21 cellular contexts compared by ENCODE assay signal in the genomic region with DNA sequence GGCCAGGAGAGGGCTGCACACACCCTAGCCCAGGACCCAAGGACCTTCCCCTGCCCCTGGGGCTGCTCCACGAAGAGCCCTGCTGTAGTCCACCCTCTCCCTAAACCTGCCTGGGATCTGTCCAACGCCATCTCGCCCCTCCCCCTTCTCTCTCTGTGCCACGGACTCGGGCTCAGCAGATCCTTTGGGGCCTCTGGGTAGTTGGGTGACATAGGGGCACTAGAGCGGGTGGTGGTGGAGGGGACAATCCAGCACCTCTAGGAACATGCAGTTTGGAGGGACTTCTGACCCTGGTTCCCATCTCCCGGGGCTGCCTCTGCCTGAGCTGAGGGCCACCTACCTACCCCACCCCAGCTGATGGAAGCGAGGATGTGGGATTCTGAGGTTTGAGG. TPM values are rescaled to one million over a fixed set of nuclear protein-coding genes. Genes with fewer than 3 reads are reported as not detected.
A peak's percentile ranks its signal among the peaks of the same experiment; 100 is the strongest.
DNase-seq lines count a peak whose midpoint lies in the region; ATAC-seq and TF ChIP-seq lines count a peak whose summit lies in the region.
"Had no signal": no experiment of that assay in that cellular context is flagged by ENCODE, and none has a peak within 500 bp of the region (broad histone marks: within the 10 kb centered on the region; RNA-seq: fewer than 3 reads in every experiment).

No MANE protein-coding gene starts in this region.

- in situ Hi-C loops in transverse colon (cut with MboI; ENCODE audit: low pct_ligation_motif_present in 1 of 4, low pct_unique_long_range_greater_than_20kb in 1 of 4, low sequenced_read_pairs in 3 of 4), result no loop called here

- H2AFZ ChIP-seq in PC-9, result no peak overlapping the region

- CTCF ChIA-PET in activated naive CD4-positive, alpha-beta T cell treated with anti-CD3 and anti-CD28 coated beads, Interleukin-2, amount 10 ng/mL, durations not matched to agents 7 days and 5 days (lab: Charles Lee), result no interaction called here
- CTCF ChIA-PET in activated naive CD4-positive, alpha-beta T cell treated with anti-CD3 and anti-CD28 coated beads for 36 hours (lab: Charles Lee), result no interaction called here
- CTCF ChIA-PET in PC-9 (lab: Charles Lee), result no interaction called here

- no peaks in the 10 kb centered on the region for H3K36me3 Mint-ChIP-seq in activated naive CD4-positive, alpha-beta T cell treated with anti-CD3 and anti-CD28 coated beads, Interleukin-2, amount 10 ng/mL, durations not matched to agents 7 days and 5 days
- H3K36me3 Mint-ChIP-seq in activated naive CD4-positive, alpha-beta T cell treated with anti-CD3 and anti-CD28 coated beads for 36 hours (ENCODE audit: low read depth), result no peaks in the 10 kb centered on the region
- H3K36me3 Mint-ChIP-seq: activated CD4-positive, alpha-beta memory T cell treated with anti-CD3 and anti-CD28 coated beads for 36 hours had no signal

- no peak for DNase-seq in activated naive CD4-positive, alpha-beta T cell treated with anti-CD3 and anti-CD28 coated beads, Interleukin-2, amount 10 ng/mL, durations not matched to agents 7 days and 5 days
- no peak for DNase-seq in activated naive CD4-positive, alpha-beta T cell treated with anti-CD3 and anti-CD28 coated beads for 36 hours
- DNase-seq in NCI-H2196 (lab: John Stamatoyannopoulos, UW; ENCODE audit: unreplicated experiment), result peak; percentile 47
- no peak for DNase-seq in esophagus squamous epithelium (lab: John Stamatoyannopoulos, UW)
- DNase-seq in transverse colon, result no peak
- DNase-seq in PC-9, result no peak
- DNase-seq in epidermal melanocyte (ENCODE audit: insufficient read length, low spot score), result no peak
- DNase-seq: activated CD4-positive, alpha-beta memory T cell treated with anti-CD3 and anti-CD28 coated beads for 36 hours; activated effector memory CD4-positive, alpha-beta T cell treated with anti-CD3 and anti-CD28 coated beads, Interleukin-2, amount 50 U/mL, for 16 hours; brain microvascular endothelial cell; effector CD8-positive, alpha-beta T cell; KBM-7; right cardiac atrium; stimulated activated CD4-positive, alpha-beta T cell treated with anti-CD3 and anti-CD28 coated beads, Interleukin-2, amount 100 ng/mL, for 48 hours; stimulated activated naive CD4-positive, alpha-beta T cell had no signal

- H4K20me1 ChIP-seq in PC-9 (ENCODE audit: insufficient read depth), result no peaks in the 10 kb centered on the region

- H3K79me2 ChIP-seq in PC-9 (ENCODE audit: low read depth), result no peaks in the 10 kb centered on the region

- H3K4me3 ChIP-seq in esophagus squamous epithelium, result peak overlapping the region in 2 of 4 donors; percentile 21 to 47
- peak overlapping the region in 2 of 4 donors; percentile 47 to 56 for H3K4me3 ChIP-seq in transverse colon
- no peak overlapping the region for H3K4me3 ChIP-seq in PC-9
- H3K4me3 ChIP-seq: GM12878 had no signal

- H3F3A ChIP-seq in PC-9 (ENCODE audit: insufficient read depth, low read depth), result 0 out of 2 replicates have a peak, but pooled peaks cover 3% of the 10 kb centered on the region

- no CpG with 5 or more reads among the region's 8 CpGs for WGBS in esophagus squamous epithelium, 2 donors
- WGBS in transverse colon (ENCODE audit: low coverage in 1 of 2), 2 donors, result 17 to 23% methylated on average over 1 to 8 of the region's 8 CpGs

- H3K9me3 Mint-ChIP-seq in activated naive CD4-positive, alpha-beta T cell treated with anti-CD3 and anti-CD28 coated beads, Interleukin-2, amount 10 ng/mL, durations not matched to agents 7 days and 5 days, result no peaks in the 10 kb centered on the region
- no peaks in the 10 kb centered on the region for H3K9me3 Mint-ChIP-seq in activated naive CD4-positive, alpha-beta T cell treated with anti-CD3 and anti-CD28 coated beads for 36 hours
- H3K9me3 Mint-ChIP-seq: activated CD4-positive, alpha-beta memory T cell treated with anti-CD3 and anti-CD28 coated beads for 36 hours; T-helper 1 cell treated with Interleukin-12 subunit alpha and Interleukin-12 subunit beta and Interleukin-4 antibody, amounts not matched to agents 30 μg/mL and 1 μg/mL, for 36 hours had no signal

- peak overlapping the region; percentile 55 to 83 (median 70) for H3K27ac ChIP-seq in esophagus squamous epithelium
- peak overlapping the region; percentile 70 to 90 (median 84) for H3K27ac ChIP-seq in transverse colon
- no peak overlapping the region for H3K27ac ChIP-seq in PC-9
- H3K27ac ChIP-seq: brain microvascular endothelial cell had no signal

- H3K4me2 ChIP-seq in PC-9, result no peak overlapping the region

- POLR2A ChIA-PET in PC-9 (lab: Charles Lee; ENCODE audit: unreplicated experiment), result no interaction called here

- H3K27ac Mint-ChIP-seq in activated naive CD4-positive, alpha-beta T cell treated with anti-CD3 and anti-CD28 coated beads, Interleukin-2, amount 10 ng/mL, durations not matched to agents 7 days and 5 days, result peak overlapping the region; percentile 3
- H3K27ac Mint-ChIP-seq in activated naive CD4-positive, alpha-beta T cell treated with anti-CD3 and anti-CD28 coated beads for 36 hours, result no peak overlapping the region
- H3K27ac Mint-ChIP-seq: activated CD4-positive, alpha-beta memory T cell treated with anti-CD3 and anti-CD28 coated beads for 36 hours; T-helper 1 cell treated with Interleukin-12 subunit alpha and Interleukin-12 subunit beta and Interleukin-4 antibody, amounts not matched to agents 30 μg/mL and 1 μg/mL, for 36 hours had no signal

- no peak overlapping the region for H3K4me3 Mint-ChIP-seq in activated naive CD4-positive, alpha-beta T cell treated with anti-CD3 and anti-CD28 coated beads, Interleukin-2, amount 10 ng/mL, durations not matched to agents 7 days and 5 days
- no peak overlapping the region for H3K4me3 Mint-ChIP-seq in activated naive CD4-positive, alpha-beta T cell treated with anti-CD3 and anti-CD28 coated beads for 36 hours
- H3K4me3 Mint-ChIP-seq: activated CD4-positive, alpha-beta memory T cell treated with anti-CD3 and anti-CD28 coated beads for 36 hours; T-helper 1 cell treated with Interleukin-12 subunit alpha and Interleukin-12 subunit beta and Interleukin-4 antibody, amounts not matched to agents 30 μg/mL and 1 μg/mL, for 36 hours had no signal

- intact Hi-C loops in activated naive CD4-positive, alpha-beta T cell treated with anti-CD3 and anti-CD28 coated beads for 36 hours (cut with micrococcal nuclease), result no loop called here
- intact Hi-C loops in esophagus squamous epithelium (cut with DNase I) (no loop called here), transverse colon (cut with DNase I; ENCODE audit: low total_unique reads) (no loop called here), PC-9 (cut with micrococcal nuclease; ENCODE audit: unreplicated experiment) (loop anchor here (5.0 kb wide), 3 partner anchors 123 to 157 kb away; no protein-coding TSS in a partner anchor)

- H3K27me3 ChIP-seq in esophagus squamous epithelium (peaks cover 16 to 93% (median 34%) of the 10 kb centered on the region in 4 donors), transverse colon (peaks cover 81% of the 10 kb centered on the region), PC-9 (ENCODE audit: insufficient read depth, low read depth) (peaks cover 21% of the 10 kb centered on the region)

- TF ChIP-seq CTCF in esophagus squamous epithelium (IDR thresholded peaks at IDR 0.05) (no peak), transverse colon (IDR thresholded peaks at IDR 0.05) (no peak), PC-9 (conservative IDR thresholded peaks at IDR 0.05) (no peak)

- no peak for ATAC-seq in GM19351 (IDR thresholded peaks at IDR 0.05; ENCODE audit: unreplicated experiment)
- ATAC-seq: right cardiac atrium had no signal

- BruUV-seq in PC-9 (replicated peaks; lab: Mats Ljungman, UMichigan), result no TSS peak

- TF ChIP-seq POLR2A in esophagus squamous epithelium (IDR thresholded peaks at IDR 0.05), result no peak
- no peak for TF ChIP-seq POLR2A in transverse colon (IDR thresholded peaks at IDR 0.05)

- no peaks in the 10 kb centered on the region for H3K36me3 ChIP-seq in esophagus squamous epithelium
- no peaks in the 10 kb centered on the region for H3K36me3 ChIP-seq in transverse colon
- no peaks in the 10 kb centered on the region for H3K36me3 ChIP-seq in PC-9 (ENCODE audit: low read depth)
- H3K36me3 ChIP-seq: brain microvascular endothelial cell had no signal

- no peaks in the 10 kb centered on the region for H3K9me3 ChIP-seq in esophagus squamous epithelium
- no peaks in the 10 kb centered on the region for H3K9me3 ChIP-seq in transverse colon
- H3K9me3 ChIP-seq in PC-9 (ENCODE audit: insufficient read depth, low read depth), result no peaks in the 10 kb centered on the region

- H3K4me1 Mint-ChIP-seq in activated naive CD4-positive, alpha-beta T cell treated with anti-CD3 and anti-CD28 coated beads, Interleukin-2, amount 10 ng/mL, durations not matched to agents 7 days and 5 days, result peaks cover 9% of the 10 kb centered on the region
- peaks cover 12% of the 10 kb centered on the region for H3K4me1 Mint-ChIP-seq in activated naive CD4-positive, alpha-beta T cell treated with anti-CD3 and anti-CD28 coated beads for 36 hours (ENCODE audit: low read depth)

- no peak for TF ChIP-seq EP300 in transverse colon (IDR thresholded peaks at IDR 0.05; ENCODE audit: low read depth)

- H3K9me2 ChIP-seq in PC-9 (ENCODE audit: insufficient read depth), result no peaks in the 10 kb centered on the region

- H3K4me1 ChIP-seq in esophagus squamous epithelium (peaks cover 28 to 77% (median 29%) of the 10 kb centered on the region in 3 donors), transverse colon (peaks cover 14 to 39% (median 28%) of the 10 kb centered on the region in 4 donors), PC-9 (replicated peaks; ENCODE audit: insufficient read depth) (0 out of 2 replicates have a peak, but pooled peaks cover 5% of the 10 kb centered on the region)

- H3K27me3 Mint-ChIP-seq in activated naive CD4-positive, alpha-beta T cell treated with anti-CD3 and anti-CD28 coated beads, Interleukin-2, amount 10 ng/mL, durations not matched to agents 7 days and 5 days, result peaks cover 100% of the 10 kb centered on the region
- H3K27me3 Mint-ChIP-seq in activated naive CD4-positive, alpha-beta T cell treated with anti-CD3 and anti-CD28 coated beads for 36 hours (ENCODE audit: low read depth), result peaks cover 66% of the 10 kb centered on the region

RNA-seq across cellular contexts. Expression of a gene that starts 7.3 kb away (rescaled TPM):
- total RNA-seq in activated naive CD4-positive, alpha-beta T cell treated with anti-CD3 and anti-CD28 coated beads for 36 hours, result not detected
- total RNA-seq in esophagus squamous epithelium (not detected), transverse colon (1 to 10 TPM in 1 of 4 donors, not detected in 3; 5.6 TPM), PC-9 (2021) (not detected in 2 replicates)
- total RNA-seq: activated CD4-positive, alpha-beta memory T cell treated with anti-CD3 and anti-CD28 coated beads for 36 hours; frontal cortex; GM12878; mononuclear cell; right cardiac atrium; RPMI7951 had no signal

RNA-seq across cellular contexts. Expression of a gene that starts 15.6 kb away (rescaled TPM):
- not detected for total RNA-seq in activated naive CD4-positive, alpha-beta T cell treated with anti-CD3 and anti-CD28 coated beads for 36 hours
- 1 to 10 TPM in 1 of 4 donors, not detected in 3; 2.1 TPM for total RNA-seq in esophagus squamous epithelium
- total RNA-seq in transverse colon, result 1 to 10 TPM in 2 of 4 donors, not detected in 2; 1.9 to 8.2 TPM
- not detected in 2 replicates for total RNA-seq in PC-9 (2021)
- total RNA-seq: activated CD4-positive, alpha-beta memory T cell treated with anti-CD3 and anti-CD28 coated beads for 36 hours; frontal cortex; GM12878; mononuclear cell; right cardiac atrium; RPMI7951 had no signal

RNA-seq across cellular contexts. Expression of a gene that starts 40.8 kb away (rescaled TPM):
- not detected for total RNA-seq in activated naive CD4-positive, alpha-beta T cell treated with anti-CD3 and anti-CD28 coated beads for 36 hours
- under 1 TPM in 1 of 4 donors, not detected in 3; 0.19 TPM for total RNA-seq in esophagus squamous epithelium
- 1 to 10 TPM in 2 of 4 donors, under 1 TPM in 1, not detected in 1; 0.64 to 3.0 (median 1.5) TPM for total RNA-seq in transverse colon
- not detected in 2 replicates for total RNA-seq in PC-9 (2021)
- total RNA-seq: activated CD4-positive, alpha-beta memory T cell treated with anti-CD3 and anti-CD28 coated beads for 36 hours; GM12878; right cardiac atrium had no signal

RNA-seq across cellular contexts. Expression of a gene that starts 41.1 kb away (rescaled TPM):
- total RNA-seq in activated naive CD4-positive, alpha-beta T cell treated with anti-CD3 and anti-CD28 coated beads for 36 hours, result not detected
- total RNA-seq in esophagus squamous epithelium (not detected), transverse colon (under 1 TPM in 1 of 4 donors, not detected in 3; 0.41 TPM), PC-9 (2021) (0.17 and 0.20 TPM in 2 replicates)
- total RNA-seq: activated CD4-positive, alpha-beta memory T cell treated with anti-CD3 and anti-CD28 coated beads for 36 hours; GM12878; mononuclear cell; right cardiac atrium had no signal
